Comparison of ENCODE assay signal across 35 cellular contexts in genomic region chr14:64875350-64875749, GRCh38. TPM values are rescaled to one million over a fixed set of nuclear protein-coding genes. Genes with fewer than 3 reads are reported as not detected.
"Had no signal": no experiment of that assay in that cellular context is flagged by ENCODE, and none has a peak within 500 bp of the region (broad histone marks: within the 10 kb centered on the region; RNA-seq: fewer than 3 reads in every experiment).

No MANE protein-coding gene starts in this region.

- H3K4me3 ChIP-seq: ascending aorta, cardiac muscle cell, Peyer's patch, SJSA1 had no signal

- H3K27ac ChIP-seq: ascending aorta, cardiac muscle cell, Peyer's patch, SJSA1, WERI-Rb-1 had no signal

- H3K4me1 Mint-ChIP-seq: activated CD4-positive, alpha-beta memory T cell treated with anti-CD3 and anti-CD28 coated beads, Interleukin-2, amount 10 ng/mL, durations not matched to agents 7 days and 5 days; activated CD8-positive, alpha-beta memory T cell treated with anti-CD3 and anti-CD28 coated beads, Interleukin-2, amount 10 ng/mL, durations not matched to agents 7 days and 5 days; activated naive CD8-positive, alpha-beta T cell treated with anti-CD3 and anti-CD28 coated beads for 36 hours; central memory CD8-positive, alpha-beta T cell had no signal

- H3K36me3 ChIP-seq: ascending aorta, cardiac muscle cell, Peyer's patch, SJSA1, WERI-Rb-1 had no signal

- H3K9me3 Mint-ChIP-seq: activated CD4-positive, alpha-beta memory T cell treated with anti-CD3 and anti-CD28 coated beads, Interleukin-2, amount 10 ng/mL, durations not matched to agents 7 days and 5 days; activated naive CD8-positive, alpha-beta T cell treated with anti-CD3 and anti-CD28 coated beads for 36 hours; central memory CD8-positive, alpha-beta T cell; T-helper 1 cell treated with Interleukin-12 subunit alpha and Interleukin-12 subunit beta and Interleukin-4 antibody, amounts not matched to agents 30 μg/mL and 1 μg/mL, for 36 hours; T-helper 2 cell treated with Interferon-gamma antibody and Interleukin-4, amounts not matched to agents 5 μg/mL and 100 μg/mL, for 36 hours had no signal

- H3K4me2 ChIP-seq: SK-N-SH had no signal

- DNase-seq: activated CD4-positive, alpha-beta memory T cell treated with anti-CD3 and anti-CD28 coated beads, Interleukin-2, amount 10 ng/mL, durations not matched to agents 7 days and 5 days; activated CD4-positive, alpha-beta T cell treated with anti-CD3 and anti-CD28 coated beads for 1 hour; activated CD4-positive, alpha-beta T cell treated with anti-CD3 and anti-CD28 coated beads for 48 hours; activated CD4-positive, CD25-positive, alpha-beta regulatory T cell; activated CD8-positive, alpha-beta memory T cell treated with anti-CD3 and anti-CD28 coated beads for 24 hours; activated CD8-positive, alpha-beta memory T cell treated with anti-CD3 and anti-CD28 coated beads, Interleukin-2, amount 10 ng/mL, durations not matched to agents 7 days and 5 days; activated CD8-positive, alpha-beta memory T cell treated with anti-CD3 and anti-CD28 coated beads, Interleukin-2, amount 50 U/mL, for 48 hours; activated effector memory CD4-positive, alpha-beta T cell treated with anti-CD3 and anti-CD28 coated beads, Interleukin-2, amount 50 U/mL, for 16 hours; activated naive CD4-positive, alpha-beta T cell; activated naive CD4-positive, alpha-beta T cell treated with anti-CD3 and anti-CD28 coated beads, Interleukin-2, amount 50 U/mL, for 16 hours; activated naive CD8-positive, alpha-beta T cell treated with anti-CD3 and anti-CD28 coated beads for 36 hours; activated T-cell treated with anti-CD3 and anti-CD28 coated beads, Interleukin-2, amount 50 U/mL, for 48 hours; amygdala; NCI-H1092 treated with DMSO at 0.1 percent for 48 hours; NCI-H1417; NCI-H146; NCI-H187; NCI-H2029 treated with DMSO at 0.1 percent for 48 hours; NCI-H2107; NCI-H2171; NCI-H446; NCI-H510A treated with DMSO at 0.1 percent for 48 hours; NCI-H526 treated with DMSO at 0.1 percent for 48 hours; NCI-H774; Peyer's patch; RPMI8226; SHP77 treated with DMSO at 0.1 percent for 48 hours; SK-N-SH; WERI-Rb-1 had no signal

- H3K4me3 Mint-ChIP-seq: activated CD4-positive, alpha-beta memory T cell treated with anti-CD3 and anti-CD28 coated beads, Interleukin-2, amount 10 ng/mL, durations not matched to agents 7 days and 5 days; activated CD8-positive, alpha-beta memory T cell treated with anti-CD3 and anti-CD28 coated beads, Interleukin-2, amount 10 ng/mL, durations not matched to agents 7 days and 5 days; activated naive CD8-positive, alpha-beta T cell treated with anti-CD3 and anti-CD28 coated beads for 36 hours; central memory CD8-positive, alpha-beta T cell; T-helper 1 cell treated with Interleukin-12 subunit alpha and Interleukin-12 subunit beta and Interleukin-4 antibody, amounts not matched to agents 30 μg/mL and 1 μg/mL, for 36 hours; T-helper 2 cell treated with Interferon-gamma antibody and Interleukin-4, amounts not matched to agents 5 μg/mL and 100 μg/mL, for 36 hours had no signal

- H3K9me2 ChIP-seq: SK-N-SH had no signal

- H3K27me3 ChIP-seq: ascending aorta had no signal

- H3K27ac Mint-ChIP-seq: activated CD4-positive, alpha-beta memory T cell treated with anti-CD3 and anti-CD28 coated beads, Interleukin-2, amount 10 ng/mL, durations not matched to agents 7 days and 5 days; activated CD8-positive, alpha-beta memory T cell treated with anti-CD3 and anti-CD28 coated beads, Interleukin-2, amount 10 ng/mL, durations not matched to agents 7 days and 5 days; activated naive CD8-positive, alpha-beta T cell treated with anti-CD3 and anti-CD28 coated beads for 36 hours; T-helper 1 cell treated with Interleukin-12 subunit alpha and Interleukin-12 subunit beta and Interleukin-4 antibody, amounts not matched to agents 30 μg/mL and 1 μg/mL, for 36 hours; T-helper 2 cell treated with Interferon-gamma antibody and Interleukin-4, amounts not matched to agents 5 μg/mL and 100 μg/mL, for 36 hours had no signal

- H3K36me3 Mint-ChIP-seq: activated CD8-positive, alpha-beta memory T cell treated with anti-CD3 and anti-CD28 coated beads, Interleukin-2, amount 10 ng/mL, durations not matched to agents 7 days and 5 days; activated naive CD8-positive, alpha-beta T cell treated with anti-CD3 and anti-CD28 coated beads for 36 hours had no signal

- H3K9me3 ChIP-seq: ascending aorta, Peyer's patch, SJSA1, SK-N-SH had no signal

- ATAC-seq: activated CD8-positive, alpha-beta memory T cell treated with anti-CD3 and anti-CD28 coated beads, Interleukin-2, amount 10 ng/mL, durations not matched to agents 7 days and 5 days had no signal

RNA-seq across cellular contexts. Expression of gene SPTB, which starts 4.4 kb away (rescaled TPM):
- total RNA-seq: activated CD8-positive, alpha-beta memory T cell treated with anti-CD3 and anti-CD28 coated beads, Interleukin-2, amount 10 ng/mL, durations not matched to agents 7 days and 5 days had no signal
